7 cellular contexts compared by ENCODE assay signal in the genomic region with DNA sequence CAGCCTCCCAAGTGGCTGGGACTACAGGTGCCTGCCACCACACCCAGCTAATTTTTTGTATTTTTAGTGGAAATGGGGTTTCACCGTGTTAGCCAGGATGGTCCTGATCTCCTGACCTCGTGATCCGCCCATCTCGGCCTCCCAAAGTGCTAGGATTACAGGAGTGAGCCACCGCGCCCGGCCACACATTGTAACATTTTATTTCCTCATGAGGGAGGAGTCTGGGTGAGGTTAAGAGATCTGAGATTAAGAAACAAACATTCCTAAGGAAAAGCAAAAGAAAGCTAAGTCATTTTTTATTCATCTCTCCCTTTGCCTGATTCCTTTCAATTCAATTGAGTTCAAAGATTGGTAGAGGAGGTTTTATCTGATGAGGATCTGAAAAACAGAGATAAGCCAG. TPM values are rescaled to one million over a fixed set of nuclear protein-coding genes. Genes with fewer than 3 reads are reported as not detected.
DNase-seq lines count a peak whose midpoint lies in the region; TF ChIP-seq lines count a peak whose summit lies in the region.
"Not testable (repeated sequence)": the region's sequence is repeated elsewhere in the genome, so short reads cannot be mapped to it uniquely, and the experiment has no call there.
"Had no signal": no experiment of that assay in that cellular context is flagged by ENCODE, and none has a peak within 500 bp of the region (broad histone marks: within the 10 kb centered on the region; RNA-seq: fewer than 3 reads in every experiment).

No MANE protein-coding gene starts in this region.

- not testable (repeated sequence) for H3K27me3 Mint-ChIP-seq in mesothelial cell of epicardium (ENCODE audit: low read depth)

- intact Hi-C loops in PC-9 (cut with micrococcal nuclease; ENCODE audit: unreplicated experiment): loop anchor here (1.0 kb wide), 1 partner anchor 14 kb away; a partner anchor contains a TSS
- intact Hi-C loops in testis (cut with DNase I; ENCODE audit: low total_unique reads): not testable (repeated sequence)

- not testable (repeated sequence) for H3K9me3 Mint-ChIP-seq in mesothelial cell of epicardium

- not testable (repeated sequence) for H3K4me3 Mint-ChIP-seq in mesothelial cell of epicardium

- H3K4me2 ChIP-seq in PC-9: peak overlapping the region; percentile 35
- H3K4me2 ChIP-seq in parathyroid adenoma (ENCODE audit: low read length): not testable (repeated sequence)

- not testable (repeated sequence) for H3K9me3 ChIP-seq in HEK293 (ENCODE audit: control insufficient read depth, insufficient read depth, low read depth, low read length); PC-9 (ENCODE audit: insufficient read depth, low read depth); parathyroid adenoma (ENCODE audit: control insufficient read depth, low read length); testis

- not testable (repeated sequence) for H3K27me3 ChIP-seq in PC-9 (ENCODE audit: insufficient read depth, low read depth); parathyroid adenoma (ENCODE audit: control insufficient read depth, insufficient read depth, low read length); testis

- not testable (repeated sequence) for H3K4me1 ChIP-seq in HEK293 (ENCODE audit: control insufficient read depth, insufficient read depth, low read length); parathyroid adenoma
- peaks cover 32% of the 10 kb centered on the region for H3K4me1 ChIP-seq in PC-9 (replicated peaks; ENCODE audit: insufficient read depth)
- peaks cover 14% of the 10 kb centered on the region for H3K4me1 ChIP-seq in testis

- TF ChIP-seq CTCF in HEK293 (tag by site-specific recombination; IDR thresholded peaks at IDR 0.05); PC-9 (conservative IDR thresholded peaks at IDR 0.05); mesothelial cell of epicardium (IDR thresholded peaks at IDR 0.05; ENCODE audit: unreplicated experiment); parathyroid adenoma (IDR thresholded peaks at IDR 0.05); testis (IDR thresholded peaks at IDR 0.05): not testable (repeated sequence)

- H3K9ac ChIP-seq in parathyroid adenoma: not testable (repeated sequence)

- H3K36me3 ChIP-seq in HEK293 (ENCODE audit: control insufficient read depth in 2 of 2, insufficient read depth in 1 of 2, low read length in 2 of 2); PC-9 (ENCODE audit: low read depth); parathyroid adenoma (ENCODE audit: control insufficient read depth, insufficient read depth, low read length); testis (ENCODE audit: low read depth, missing control alignments): not testable (repeated sequence)

- peaks cover 32% of the 10 kb centered on the region; the same call in 1 of the 2 replicates for H3F3A ChIP-seq in PC-9 (ENCODE audit: insufficient read depth, low read depth)

- H3K27ac ChIP-seq in HEK293 (ENCODE audit: extremely low read depth, low read depth, low read length); parathyroid adenoma: not testable (repeated sequence)
- H3K27ac ChIP-seq in PC-9 (peak overlapping the region; percentile 66), epithelial cell of prostate (peak overlapping the region; percentile 14), testis (peak overlapping the region in 1 of 2 donors; percentile 41)

- 53 to 56% methylated on average over 7 of the region's 7 CpGs for WGBS in testis, 2 donors

- CTCF ChIA-PET in HEK293 (lab: Yijun Ruan, JAX): interaction anchor here (0.6 to 3.0 kb wide), 3 partner anchors 26 to 905 kb away, joined by 3 to 14 read pairs (median 3); no protein-coding TSS in a partner anchor
- CTCF ChIA-PET in PC-9 (lab: Charles Lee): interaction anchor here (0.7 kb wide), 1 partner anchor 35 kb away, joined by 3 read pairs; no protein-coding TSS in a partner anchor

- not testable (repeated sequence) for TF ChIP-seq POLR2A in testis (IDR thresholded peaks at IDR 0.05)

- not testable (repeated sequence) for H3K36me3 Mint-ChIP-seq in mesothelial cell of epicardium

- DNase-seq in PC-9 (peak; percentile 52 to 70), testis (peak; percentile 74)
- not testable (repeated sequence) for DNase-seq in epithelial cell of prostate (ENCODE audit: low read depth, low spot score); mesothelial cell of epicardium (ENCODE audit: low spot score in 2 of 2, unreplicated experiment in 2 of 2)

- H3K4me1 Mint-ChIP-seq in mesothelial cell of epicardium: peaks cover 19% of the 10 kb centered on the region

- H3K79me2 ChIP-seq in PC-9 (ENCODE audit: low read depth); parathyroid adenoma: not testable (repeated sequence)

- peak overlapping the region; percentile 8 for H3K27ac Mint-ChIP-seq in mesothelial cell of epicardium

- not testable (repeated sequence) for H4K20me1 ChIP-seq in PC-9 (ENCODE audit: insufficient read depth)

- peak overlapping the region; percentile 76 for H2AFZ ChIP-seq in PC-9
- H2AFZ ChIP-seq in parathyroid adenoma: peak overlapping the region; percentile 9

- BruUV-seq in PC-9 (replicated peaks; lab: Mats Ljungman, UMichigan): not testable (repeated sequence)

- H3K9me2 ChIP-seq in PC-9 (ENCODE audit: insufficient read depth): not testable (repeated sequence)

- not testable (repeated sequence) for H3K4me3 ChIP-seq in HEK293 (ENCODE audit: low read depth, low read length); PC-9; parathyroid adenoma (ENCODE audit: low read depth, low read length); testis

- POLR2A ChIA-PET in HEK293 (lab: Yijun Ruan, JAX) (interaction anchor here (0.5 to 3.2 kb wide), 3 partner anchors 9 to 32 kb away, joined by 5 to 26 read pairs (median 6); a partner anchor contains a TSS), PC-9 (lab: Charles Lee; ENCODE audit: unreplicated experiment) (interaction anchor here (0.5 to 1.1 kb wide), 3 partner anchors 9 to 44 kb away, joined by 3 to 12 read pairs (median 4); no protein-coding TSS in a partner anchor)

TF ChIP-seq in HEK293, 187 proteins besides CTCF, POLR2A, EP300 and RAD21:
- TF ChIP-seq KLF1 (tag by site-specific recombination; IDR thresholded peaks at IDR 0.05): peak; percentile 89
TF ChIP-seq in HEK293: peak in this region for 1; not testable (repeated sequence) for 186.

RNA-seq across cellular contexts. Expression of a gene that starts 7.5 kb away (rescaled TPM):
- 12.6 and 15.9 TPM in 2 replicates for total RNA-seq in PC-9 (2021)
- total RNA-seq in mesothelial cell of epicardium: 3.0 to 4.5 TPM (median 3.4 TPM) in 3 replicates
- 1 to 10 TPM; 4.2 to 6.2 TPM for total RNA-seq in testis
- 6.1 TPM for polyA plus RNA-seq in testis (ENCODE audit: insufficient read depth, low read depth, low replicate concordance)
- total RNA-seq: A172 had no signal

RNA-seq across cellular contexts. Expression of a gene that starts 9.7 kb away (rescaled TPM):
- total RNA-seq in PC-9 (2021) (38.2 and 42.5 TPM in 2 replicates), mesothelial cell of epicardium (49.3 to 58.6 TPM (median 51.5 TPM) in 3 replicates), testis (10 to 100 TPM; 33.9 to 92.8 TPM)
- polyA plus RNA-seq in testis (ENCODE audit: insufficient read depth, low read depth, low replicate concordance): 18.9 TPM

RNA-seq across cellular contexts. Expression of a gene that starts 14.2 kb away (rescaled TPM):
- total RNA-seq in PC-9 (2021) (11.6 and 12.6 TPM in 2 replicates), mesothelial cell of epicardium (5.4 to 6.0 TPM (median 6.0 TPM) in 3 replicates), testis (1 to 10 TPM; 7.2 to 9.5 TPM)
- 11.6 TPM for polyA plus RNA-seq in testis (ENCODE audit: insufficient read depth, low read depth, low replicate concordance)

RNA-seq across cellular contexts. Expression of a gene that starts 16.2 kb away (rescaled TPM):
- total RNA-seq in PC-9 (2021) (87.2 and 102 TPM in 2 replicates), mesothelial cell of epicardium (95.8 to 99.8 TPM (median 96.3 TPM) in 3 replicates), testis (100 to 1,000 TPM; 120 to 138 TPM)
- polyA plus RNA-seq in testis (ENCODE audit: insufficient read depth, low read depth, low replicate concordance): 76.3 TPM

RNA-seq across cellular contexts. Expression of a gene that starts 20.2 kb away (rescaled TPM):
- total RNA-seq in PC-9 (2021) (23.3 and 26.0 TPM in 2 replicates), mesothelial cell of epicardium (45.7 to 48.3 TPM (median 45.7 TPM) in 3 replicates), testis (10 to 100 TPM; 24.3 to 25.7 TPM)
- 13.9 TPM for polyA plus RNA-seq in testis (ENCODE audit: insufficient read depth, low read depth, low replicate concordance)
